28 cellular contexts compared by ENCODE assay signal in genomic region chr3:138448631-138449030, GRCh38. TPM values are rescaled to one million over a fixed set of nuclear protein-coding genes. Genes with fewer than 3 reads are reported as not detected.
"Had no signal": no experiment of that assay in that cellular context is flagged by ENCODE, and none has a peak within 500 bp of the region (broad histone marks: within the 10 kb centered on the region; RNA-seq: fewer than 3 reads in every experiment).

No MANE protein-coding gene starts in this region.

- H3K4me1 ChIP-seq: ascending aorta, gastroesophageal sphincter, parathyroid adenoma, right atrium auricular region had no signal

- H2AFZ ChIP-seq: parathyroid adenoma had no signal

- FAIRE-seq: kidney had no signal

- H3K36me3 ChIP-seq: ascending aorta, gastroesophageal sphincter, right atrium auricular region, upper lobe of left lung had no signal

- DNase-seq: activated CD4-positive, alpha-beta memory T cell treated with anti-CD3 and anti-CD28 coated beads, Interleukin-2, amount 10 ng/mL, durations not matched to agents 7 days and 5 days; activated CD4-positive, alpha-beta T cell treated with anti-CD3 and anti-CD28 coated beads for 1 hour; activated CD4-positive, alpha-beta T cell treated with anti-CD3 and anti-CD28 coated beads, Interleukin-2, amount 10 ng/mL, durations not matched to agents 7 days and 5 days; activated CD8-positive, alpha-beta memory T cell treated with anti-CD3 and anti-CD28 coated beads, Interleukin-2, amount 50 U/mL, for 48 hours; activated gamma-delta T cell; activated naive CD4-positive, alpha-beta T cell treated with anti-CD3 and anti-CD28 coated beads, Interleukin-2, amount 10 ng/mL, durations not matched to agents 7 days and 5 days; activated naive CD8-positive, alpha-beta T cell treated with anti-CD3 and anti-CD28 coated beads, Interleukin-2, amount 10 ng/mL, durations not matched to agents 7 days and 5 days; activated T-cell treated with anti-CD3 and anti-CD28 coated beads, Interleukin-2, amount 50 U/mL, for 24 hours; caudate nucleus; hippocampal formation; kidney; naive thymus-derived CD4-positive, alpha-beta T cell; nucleus accumbens; stimulated activated CD4-positive, alpha-beta T cell treated with anti-CD3 and anti-CD28 coated beads, Interleukin-1b, Interleukin-23, amount 100 ng/mL, for 48 hours; stimulated activated CD4-positive, alpha-beta T cell treated with anti-CD3 and anti-CD28 coated beads, Interleukin-4, amount 100 ng/mL, for 4 hours; stimulated activated CD8-positive, alpha-beta memory T cell treated with anti-CD3 and anti-CD28 coated beads, Interleukin-4, amount 100 ng/mL, for 48 hours; stimulated activated naive CD8-positive, alpha-beta T cell treated with anti-CD3 and anti-CD28 coated beads, Interleukin-15, amount 100 ng/mL, for 72 hours; substantia nigra; T-helper 17 cell; T1000; upper lobe of left lung had no signal

- H3K27me3 ChIP-seq: ascending aorta, gastroesophageal sphincter, right atrium auricular region, upper lobe of left lung had no signal

- ATAC-seq: gastroesophageal sphincter; naive thymus-derived CD4-positive, alpha-beta T cell; stimulated activated memory B cell treated with anti-CD40 and anti-IgM and Interleukin-4, amounts not matched to agents 10 μg/mL and 1 μg/mL and 100 μg/mL, for 72 hours; stimulated activated naive CD8-positive, alpha-beta T cell treated with anti-CD3 and anti-CD28 coated beads, Interleukin-15, amount 100 ng/mL, for 72 hours; T-helper 17 cell had no signal

- H3K4me2 ChIP-seq: smooth muscle cell had no signal

- H3K9me3 ChIP-seq: ascending aorta, gastroesophageal sphincter, right atrium auricular region, upper lobe of left lung had no signal

- H3K4me3 ChIP-seq: ascending aorta, gastroesophageal sphincter, right atrium auricular region, smooth muscle cell, upper lobe of left lung had no signal

- H3K27ac ChIP-seq: ascending aorta, gastroesophageal sphincter, parathyroid adenoma, right atrium auricular region, upper lobe of left lung had no signal

- H3K79me2 ChIP-seq: parathyroid adenoma had no signal

- H3K9ac ChIP-seq: parathyroid adenoma had no signal

RNA-seq across cellular contexts. Expression of gene ESYT3, which starts 14.2 kb away (rescaled TPM):
- total RNA-seq: ascending aorta, pulmonary artery endothelial cell had no signal
